15 cellular contexts compared by ENCODE assay signal in genomic region chr9:121663591-121663990, GRCh38. TPM values are rescaled to one million over a fixed set of nuclear protein-coding genes. Genes with fewer than 3 reads are reported as not detected.
DNase-seq lines count a peak whose midpoint lies in the region; ATAC-seq and TF ChIP-seq lines count a peak whose summit lies in the region.
"Had no signal": no experiment of that assay in that cellular context is flagged by ENCODE, and none has a peak within 500 bp of the region (broad histone marks: within the 10 kb centered on the region; RNA-seq: fewer than 3 reads in every experiment).

No MANE protein-coding gene starts in this region.

- in situ Hi-C loops in gastrocnemius medialis (cut with MboI; ENCODE audit: low sequenced_read_pairs in 4 of 4): no loop called here

- intact Hi-C loops in gastrocnemius medialis (cut with DNase I; ENCODE audit: low total_unique reads): no loop called here

- no peak overlapping the region for H3K27ac Mint-ChIP-seq in chondrocyte (ENCODE audit: unreplicated experiment)
- H3K27ac Mint-ChIP-seq: CD4-positive, CD25-positive, alpha-beta regulatory T cell had no signal

- ATAC-seq in lung (ENCODE audit: insufficient read depth, low FRiP score) (no peak), gastrocnemius medialis (no peak), gastroesophageal sphincter (no peak), HG02678 (IDR thresholded peaks at IDR 0.05; ENCODE audit: unreplicated experiment) (no peak)

- H3K9me3 Mint-ChIP-seq in chondrocyte (ENCODE audit: low read depth): no peaks in the 10 kb centered on the region
- H3K9me3 Mint-ChIP-seq: H9 had no signal

- H3K4me3 ChIP-seq in LNCaP clone FGC (ENCODE audit: low read depth, low read length): no peak overlapping the region
- H3K4me3 ChIP-seq in lung: no peak overlapping the region
- no peak overlapping the region for H3K4me3 ChIP-seq in gastrocnemius medialis
- no peak overlapping the region for H3K4me3 ChIP-seq in gastroesophageal sphincter

- no peaks in the 10 kb centered on the region for H3K27me3 ChIP-seq in lung (ENCODE audit: control insufficient read depth, insufficient read depth)
- no peaks in the 10 kb centered on the region for H3K27me3 ChIP-seq in gastrocnemius medialis
- no peaks in the 10 kb centered on the region for H3K27me3 ChIP-seq in gastroesophageal sphincter

- no peaks in the 10 kb centered on the region for H3K36me3 ChIP-seq in lung (ENCODE audit: control insufficient read depth in 2 of 2, insufficient read depth in 2 of 2, low read length in 2 of 2)
- no peaks in the 10 kb centered on the region for H3K36me3 ChIP-seq in gastrocnemius medialis
- peaks cover 0 to 3% of the 10 kb centered on the region in 2 donors for H3K36me3 ChIP-seq in gastroesophageal sphincter

- H3K27ac ChIP-seq in lung (ENCODE audit: low read depth in 1 of 2, low read length in 1 of 2) (peak overlapping the region; percentile 2 to 26), gastrocnemius medialis (peak overlapping the region; percentile 44 to 61 (median 53)), gastroesophageal sphincter (peak overlapping the region in 1 of 4 donors; percentile 44)

- H3K4me3 Mint-ChIP-seq in chondrocyte (ENCODE audit: unreplicated experiment): no peak overlapping the region
- H3K4me3 Mint-ChIP-seq: CD4-positive, CD25-positive, alpha-beta regulatory T cell; H9 had no signal

- H3K4me1 ChIP-seq in lung (ENCODE audit: control insufficient read depth in 2 of 2, insufficient read depth in 2 of 2, low read length in 2 of 2): peaks cover 7 to 8% of the 10 kb centered on the region in 2 donors
- H3K4me1 ChIP-seq in gastrocnemius medialis: peaks cover 37 to 40% of the 10 kb centered on the region in 2 donors
- peaks cover 0 to 50% (median 4%) of the 10 kb centered on the region in 3 donors for H3K4me1 ChIP-seq in gastroesophageal sphincter

- H3K4me1 Mint-ChIP-seq in chondrocyte (ENCODE audit: low read depth): peaks cover 32% of the 10 kb centered on the region
- H3K4me1 Mint-ChIP-seq: CD4-positive, CD25-positive, alpha-beta regulatory T cell had no signal

- peaks cover 3% of the 10 kb centered on the region for H3K36me3 Mint-ChIP-seq in chondrocyte (ENCODE audit: low read depth)
- H3K36me3 Mint-ChIP-seq: CD4-positive, CD25-positive, alpha-beta regulatory T cell had no signal

- TF ChIP-seq CTCF in LNCaP clone FGC (IDR thresholded peaks at IDR 0.05; ENCODE audit: control insufficient read depth, extremely low read depth, insufficient read depth) (no peak), chondrocyte (IDR thresholded peaks at IDR 0.05) (no peak), lung (IDR thresholded peaks at IDR 0.05; ENCODE audit: control extremely low read depth, extremely low read depth) (no peak), gastrocnemius medialis (IDR thresholded peaks at IDR 0.05 in 4 of 5, conservative IDR thresholded peaks at IDR 0.05 in 1 of 5) (no peak), gastroesophageal sphincter (IDR thresholded peaks at IDR 0.05) (no peak)

- WGBS in lung, 2 donors: 83 to 84% methylated on average over 7 of the region's 7 CpGs
- WGBS in gastroesophageal sphincter (ENCODE audit: low coverage in 1 of 2), 2 donors: 68 to 85% methylated on average over 3 to 7 of the region's 7 CpGs

- no peak for TF ChIP-seq POLR2A in gastrocnemius medialis (IDR thresholded peaks at IDR 0.05)
- TF ChIP-seq POLR2A in gastroesophageal sphincter (IDR thresholded peaks at IDR 0.05): no peak

- H3K9me3 ChIP-seq in lung (ENCODE audit: control insufficient read depth in 2 of 2, insufficient read depth in 1 of 2, low read length in 1 of 2): no peaks in the 10 kb centered on the region
- H3K9me3 ChIP-seq in gastrocnemius medialis: no peaks in the 10 kb centered on the region
- no peaks in the 10 kb centered on the region for H3K9me3 ChIP-seq in gastroesophageal sphincter
- H3K9me3 ChIP-seq: Caco-2 had no signal

- no peak for TF ChIP-seq EP300 in gastroesophageal sphincter (IDR thresholded peaks at IDR 0.05)

- H3K27me3 Mint-ChIP-seq in chondrocyte (ENCODE audit: low read depth): no peaks in the 10 kb centered on the region

- DNase-seq in LNCaP clone FGC (ENCODE audit: low read depth) (peak; percentile 61), chondrocyte (ENCODE audit: low spot score) (peak; percentile 57), lung (ENCODE audit: low spot score) (no peak), gastrocnemius medialis (no peak), kidney glomerular epithelial cell (lab: John Stamatoyannopoulos, UW) (no peak)
- DNase-seq: Caco-2; CD4-positive, CD25-positive, alpha-beta regulatory T cell; EL; H9; NCI-H1105 treated with DMSO at 0.1 percent for 48 hours; NCI-H187; NCI-H526; NK-92 treated with Interleukin-12 subunit alpha and Interleukin-12 subunit beta, amount 100 ng/mL, for 24 hours had no signal

RNA-seq across cellular contexts. Expression of gene DAB2IP, which starts 12.2 kb away (rescaled TPM):
- total RNA-seq in chondrocyte (36.6 to 66.7 TPM (median 58.5 TPM) in 3 replicates), lung (10 to 100 TPM; 19.4 to 75.0 TPM), gastrocnemius medialis (10 to 100 TPM; 22.7 to 68.2 (median 37.4) TPM), gastroesophageal sphincter (10 to 100 TPM; 42.0 to 93.4 (median 47.9) TPM)
- polyA plus RNA-seq in lung: 10 to 100 TPM; 25.2 to 32.3 TPM
- total RNA-seq: CD4-positive, CD25-positive, alpha-beta regulatory T cell had no signal
- polyA plus RNA-seq: CD4-positive, CD25-positive, alpha-beta regulatory T cell had no signal

Comparison
In these comparisons a context has a peak if more than half of its experiments do, and no peak if none do; other contexts are left out.
1. DNase-seq: peak in LNCaP clone FGC (single experiment) and chondrocyte (single experiment); none in lung (single experiment), gastrocnemius medialis (0 of 2) and kidney glomerular epithelial cell (single experiment).